In genomic region chr2:174325373-174325772, GRCh38 we compare ENCODE assay signal across 14 cellular contexts. TPM values are rescaled to one million over a fixed set of nuclear protein-coding genes. Genes with fewer than 3 reads are reported as not detected.
A peak's percentile ranks its signal among the peaks of the same experiment; 100 is the strongest.
DNase-seq lines count a peak whose midpoint lies in the region; ATAC-seq, FAIRE-seq and TF ChIP-seq lines count a peak whose summit lies in the region.
"Had no signal": no experiment of that assay in that cellular context is flagged by ENCODE, and none has a peak within 500 bp of the region (broad histone marks: within the 10 kb centered on the region; RNA-seq: fewer than 3 reads in every experiment).

No MANE protein-coding gene starts in this region.

- peak overlapping the region; percentile 77; the same call in 1 of the 2 replicates for H3K4me3 ChIP-seq in iPS DF 6.9 (ENCODE audit: low read length)
- H3K4me3 ChIP-seq in smooth muscle cell = peak overlapping the region; percentile 54

- no peak for FAIRE-seq in D721Med (lab: Jason Lieb, UNC)
- FAIRE-seq: colon had no signal

- peak overlapping the region; percentile 81 for H2AFZ ChIP-seq in smooth muscle cell (ENCODE audit: low read depth)
- H2AFZ ChIP-seq: parathyroid adenoma had no signal

- no peaks in the 10 kb centered on the region for H3K9me3 Mint-ChIP-seq in activated CD4-positive, alpha-beta T cell treated with anti-CD3 and anti-CD28 coated beads, Interleukin-2, amount 10 ng/mL, durations not matched to agents 7 days and 5 days
- H3K9me3 Mint-ChIP-seq in T-cell = no peaks in the 10 kb centered on the region

- peaks cover 3% of the 10 kb centered on the region for H3K36me3 Mint-ChIP-seq in activated CD4-positive, alpha-beta T cell treated with anti-CD3 and anti-CD28 coated beads, Interleukin-2, amount 10 ng/mL, durations not matched to agents 7 days and 5 days (ENCODE audit: low read depth)
- no peaks in the 10 kb centered on the region for H3K36me3 Mint-ChIP-seq in T-cell

- no peak for ATAC-seq in T-cell (replicated peaks in 1 of 4)
- ATAC-seq: left lobe of liver had no signal

- no CpG with 5 or more reads among the region's 16 CpGs for WGBS in iPS DF 6.9 (ENCODE audit: insufficient coverage, insufficient read length)
- WGBS in smooth muscle cell (ENCODE audit: low lambda C conversion rate) = 37% methylated on average over 16 of the region's 16 CpGs

- no peaks in the 10 kb centered on the region for H3K79me2 ChIP-seq in smooth muscle cell (ENCODE audit: low read depth)
- H3K79me2 ChIP-seq: parathyroid adenoma had no signal

- DNase-seq in activated CD4-positive, alpha-beta T cell treated with anti-CD3 and anti-CD28 coated beads, Interleukin-2, amount 10 ng/mL, durations not matched to agents 7 days and 5 days = no peak
- no peak for DNase-seq in activated CD4-positive, alpha-beta T cell treated with anti-CD3 and anti-CD28 coated beads for 4 hours
- DNase-seq in T-cell (no peak), iPS DF 6.9 (ENCODE audit: low read depth, low spot score) (no peak), smooth muscle cell (lab: John Stamatoyannopoulos, UW; ENCODE audit: unreplicated experiment) (no peak), kidney tubule cell (ENCODE audit: low spot score) (no peak), RPMI8226 (no peak), D721Med (ENCODE audit: insufficient read length, low spot score) (no peak)
- DNase-seq: DMS153, NCI-H345 had no signal

- H3K4me1 Mint-ChIP-seq in activated CD4-positive, alpha-beta T cell treated with anti-CD3 and anti-CD28 coated beads, Interleukin-2, amount 10 ng/mL, durations not matched to agents 7 days and 5 days = peaks cover 29% of the 10 kb centered on the region
- peaks cover 30 to 34% (median 33%) of the 10 kb centered on the region in 3 donors for H3K4me1 Mint-ChIP-seq in T-cell

- TF ChIP-seq CTCF in smooth muscle cell (IDR thresholded peaks at IDR 0.05; ENCODE audit: borderline replicate concordance, insufficient read depth, poor library complexity, severe bottlenecking) (no peak), D721Med (IDR thresholded peaks at IDR 0.05; ENCODE audit: insufficient read depth, missing control alignments) (no peak)

- H3K4me1 ChIP-seq in iPS DF 6.9 (ENCODE audit: control insufficient read depth, insufficient read depth, low read length) (peaks cover 3% of the 10 kb centered on the region; the same call in 1 of the 2 replicates), smooth muscle cell (ENCODE audit: low read depth) (peaks cover 20% of the 10 kb centered on the region)
- H3K4me1 ChIP-seq: parathyroid adenoma had no signal

- no peak overlapping the region for H3K27ac Mint-ChIP-seq in activated CD4-positive, alpha-beta T cell treated with anti-CD3 and anti-CD28 coated beads, Interleukin-2, amount 10 ng/mL, durations not matched to agents 7 days and 5 days
- no peak overlapping the region for H3K27ac Mint-ChIP-seq in T-cell

- no peak overlapping the region for H3K9ac ChIP-seq in smooth muscle cell (ENCODE audit: low read depth)
- H3K9ac ChIP-seq: parathyroid adenoma had no signal

- H3K36me3 ChIP-seq in iPS DF 6.9 (ENCODE audit: control insufficient read depth, insufficient read depth, low read length) (no peaks in the 10 kb centered on the region), smooth muscle cell (ENCODE audit: low read depth) (no peaks in the 10 kb centered on the region)

- CTCF ChIA-PET in activated CD4-positive, alpha-beta T cell treated with anti-CD3 and anti-CD28 coated beads, Interleukin-2, amount 10 ng/mL, durations not matched to agents 7 days and 5 days (lab: Charles Lee) = interaction anchor here (0.7 to 3.8 kb wide), 3 partner anchors 10 to 262 kb away, joined by 3 to 42 read pairs (median 3); no protein-coding TSS in a partner anchor
- CTCF ChIA-PET in T-cell (lab: Charles Lee) = interaction anchor here (0.5 to 2.2 kb wide), 4 partner anchors 15 to 1784 kb away, joined by 4 to 12 read pairs (median 5); no protein-coding TSS in a partner anchor

- H3K9me3 ChIP-seq in iPS DF 6.9 (ENCODE audit: control insufficient read depth, insufficient read depth, low read length) = no peaks in the 10 kb centered on the region
- no peaks in the 10 kb centered on the region for H3K9me3 ChIP-seq in smooth muscle cell (replicated peaks; ENCODE audit: low read depth)

- H3K27ac ChIP-seq in iPS DF 6.9 (ENCODE audit: low read length) (no peak overlapping the region), smooth muscle cell (ENCODE audit: low read depth) (no peak overlapping the region)
- H3K27ac ChIP-seq: parathyroid adenoma, RWPE1 had no signal

- peak overlapping the region; percentile 60 for H3K4me3 Mint-ChIP-seq in activated CD4-positive, alpha-beta T cell treated with anti-CD3 and anti-CD28 coated beads, Interleukin-2, amount 10 ng/mL, durations not matched to agents 7 days and 5 days
- peak overlapping the region in 2 of 3 donors; percentile 67 to 84 for H3K4me3 Mint-ChIP-seq in T-cell

- POLR2A ChIA-PET in activated CD4-positive, alpha-beta T cell treated with anti-CD3 and anti-CD28 coated beads, Interleukin-2, amount 10 ng/mL, durations not matched to agents 7 days and 5 days (lab: Charles Lee) = no interaction called here
- POLR2A ChIA-PET in T-cell (lab: Charles Lee) = interaction anchor here in 1 of 2 donors (0.6 kb wide), 2 partner anchors 71 to 170 kb away, joined by 3 to 5 read pairs; no protein-coding TSS in a partner anchor

- H3K27me3 ChIP-seq in iPS DF 6.9 (ENCODE audit: control insufficient read depth, insufficient read depth, low read length) (peaks cover 40% of the 10 kb centered on the region), smooth muscle cell (ENCODE audit: low read depth) (peaks cover 42% of the 10 kb centered on the region)

- H3F3A ChIP-seq in smooth muscle cell (ENCODE audit: low read depth) = peaks cover 15% of the 10 kb centered on the region

- peaks cover 87% of the 10 kb centered on the region for H3K27me3 Mint-ChIP-seq in activated CD4-positive, alpha-beta T cell treated with anti-CD3 and anti-CD28 coated beads, Interleukin-2, amount 10 ng/mL, durations not matched to agents 7 days and 5 days
- peaks cover 67 to 88% of the 10 kb centered on the region in 2 donors for H3K27me3 Mint-ChIP-seq in T-cell

- H4K20me1 ChIP-seq in smooth muscle cell (ENCODE audit: low read depth) = no peaks in the 10 kb centered on the region

- peak overlapping the region; percentile 85 for H3K4me2 ChIP-seq in smooth muscle cell

RNA-seq across cellular contexts. Expression of gene SP9, which starts 9.4 kb away (rescaled TPM):
- total RNA-seq in activated CD4-positive, alpha-beta T cell treated with anti-CD3 and anti-CD28 coated beads, Interleukin-2, amount 10 ng/mL, durations not matched to agents 7 days and 5 days = not detected
- total RNA-seq in T-cell (not detected), smooth muscle cell (0.49 and 0.63 TPM in 2 replicates)
- polyA plus RNA-seq in smooth muscle cell = 0.17 and 0.26 TPM in 2 replicates
- total RNA-seq: left lobe of liver had no signal
